ENCODE assay signal across 8 cellular contexts in the genomic region with DNA sequence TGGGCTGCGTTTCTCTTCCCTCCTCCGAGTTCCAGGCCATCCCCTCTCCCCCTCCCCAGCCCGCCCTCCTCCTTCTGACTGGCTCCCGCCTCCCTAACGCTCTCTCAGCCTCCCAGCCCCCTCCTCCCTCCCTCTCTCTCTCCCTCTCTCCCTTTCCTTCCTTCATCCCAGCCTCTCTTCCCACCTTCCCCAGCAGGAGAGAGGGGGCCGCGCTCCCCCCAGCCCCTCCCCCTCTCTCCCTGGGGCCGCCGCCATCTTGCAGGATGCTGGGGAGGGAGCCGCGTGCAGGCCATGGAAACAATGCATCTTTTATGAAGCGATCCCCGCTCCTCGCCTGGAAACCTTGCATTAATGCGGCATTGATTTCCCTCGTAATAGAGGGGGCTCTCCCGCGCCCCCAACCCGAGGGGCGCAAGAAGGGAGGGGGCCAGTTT. TPM values are rescaled to one million over a fixed set of nuclear protein-coding genes. Genes with fewer than 3 reads are reported as not detected.
A peak's percentile ranks its signal among the peaks of the same experiment; 100 is the strongest.
DNase-seq lines count a peak whose midpoint lies in the region; ATAC-seq and TF ChIP-seq lines count a peak whose summit lies in the region.

No MANE protein-coding gene starts in this region.

- peak overlapping the region; percentile 43; the same call in 1 of the 2 replicates for H3K9ac ChIP-seq in ES-I3 (ENCODE audit: low read depth, low read length)

- ATAC-seq in heart left ventricle (peak; percentile 38 to 80 (median 76)), HG03025 (IDR thresholded peaks at IDR 0.05; ENCODE audit: low FRiP score, unreplicated experiment) (no peak)

- DNase-seq in NCI-H526 (lab: John Stamatoyannopoulos, UW) (peak; percentile 27 to 53), heart left ventricle (peak in 3 of 5 donors; percentile 32 to 39 (median 38)), pons (ENCODE audit: low spot score) (peak; percentile 42), vagina (ENCODE audit: extremely low spot score in 2 of 2) (no peak), SIG-M5 (lab: John Stamatoyannopoulos, UW) (no peak)
- peak; percentile 76 for DNase-seq in activated effector memory CD4-positive, alpha-beta T cell treated with anti-CD3 and anti-CD28 coated beads, Interleukin-2, amount 50 U/mL, for 16 hours

- TF ChIP-seq CTCF in heart left ventricle (IDR thresholded peaks at IDR 0.05) (no peak), vagina (IDR thresholded peaks at IDR 0.05) (no peak)

- H3K4me3 ChIP-seq in heart left ventricle (peak overlapping the region; percentile 39 to 69 (median 57)), vagina (peak overlapping the region; percentile 59 to 76)

- intact Hi-C loops in heart left ventricle (cut with DNase I) = no loop called here
- intact Hi-C loops in vagina (cut with DNase I) = no loop called here

- peak overlapping the region in 3 of 12 donors; percentile 33 to 60 (median 42) for H3K27ac ChIP-seq in heart left ventricle
- H3K27ac ChIP-seq in vagina = peak overlapping the region; percentile 66

- H3K36me3 ChIP-seq in ES-I3 (ENCODE audit: insufficient read depth, low read length) = no peaks in the 10 kb centered on the region
- no peaks in the 10 kb centered on the region for H3K36me3 ChIP-seq in heart left ventricle
- no peaks in the 10 kb centered on the region for H3K36me3 ChIP-seq in vagina

- H3K27me3 ChIP-seq in heart left ventricle (peaks cover 0 to 18% (median 3%) of the 10 kb centered on the region in 9 donors), vagina (no peaks in the 10 kb centered on the region)

- H3K9me3 ChIP-seq in ES-I3 (ENCODE audit: control insufficient read depth, insufficient read depth, low read length) (no peaks in the 10 kb centered on the region), heart left ventricle (no peaks in the 10 kb centered on the region), vagina (no peaks in the 10 kb centered on the region)

- WGBS in heart left ventricle, 4 donors = 0 to 2% (median 1%) methylated on average over 9 to 20 of the region's 20 CpGs

- H3K4me1 ChIP-seq in ES-I3 (ENCODE audit: insufficient read depth, low read length) (no peaks in the 10 kb centered on the region; the same call in 1 of the 2 replicates), heart left ventricle (peaks cover 0 to 22% (median 0%) of the 10 kb centered on the region in 12 donors), vagina (peaks cover 26% of the 10 kb centered on the region)

- TF ChIP-seq POLR2A in heart left ventricle (IDR thresholded peaks at IDR 0.05) (no peak), vagina (IDR thresholded peaks at IDR 0.05) (no peak)

RNA-seq across cellular contexts. Expression of a gene that starts 42.6 kb away (rescaled TPM):
- total RNA-seq in heart left ventricle (10 to 100 TPM; 10.1 to 29.4 (median 14.4) TPM), vagina (23.3 TPM)
- polyA plus RNA-seq in heart left ventricle = 10 to 100 TPM; 11.5 to 12.8 TPM

Comparison
In these comparisons a context has a peak if more than half of its experiments do, and no peak if none do; other contexts are left out.
1. DNase-seq: peak in NCI-H526 (2 of 2), activated effector memory CD4-positive, alpha-beta T cell treated with anti-CD3 and anti-CD28 coated beads, Interleukin-2, amount 50 U/mL, for 16 hours (single experiment), heart left ventricle (3 of 5) and pons (single experiment); none in vagina (0 of 2) and SIG-M5 (single experiment).